ENCODE assay signal across 21 cellular contexts in genomic region chr13:26646603-26647002, GRCh38.
"Had no signal": no experiment of that assay in that cellular context is flagged by ENCODE, and none has a peak within 500 bp of the region (broad histone marks: within the 10 kb centered on the region; RNA-seq: fewer than 3 reads in every experiment).

No MANE protein-coding gene starts in this region.

- H3K27me3 Mint-ChIP-seq: progenitor cell of endocrine pancreas had no signal

- ATAC-seq: activated CD4-positive, CD25-positive, alpha-beta regulatory T cell treated with anti-CD3 and anti-CD28 coated beads, Interleukin-2, amount 50 U/mL, for 24 hours; activated T-cell treated with anti-CD3 and anti-CD28 coated beads, Interleukin-2, amount 50 U/mL, for 72 hours; foreskin keratinocyte; left colon had no signal

- H3K4me3 ChIP-seq: right atrium auricular region, spleen, thoracic aorta, upper lobe of left lung had no signal

- H3K36me3 Mint-ChIP-seq: activated naive CD4-positive, alpha-beta T cell treated with anti-CD3 and anti-CD28 coated beads, Interleukin-2, amount 10 ng/mL, durations not matched to agents 7 days and 5 days had no signal

- H3K27ac ChIP-seq: foreskin keratinocyte, right atrium auricular region, spleen, thoracic aorta, upper lobe of left lung had no signal

- H3K27me3 ChIP-seq: foreskin keratinocyte, right atrium auricular region, upper lobe of left lung had no signal

- H3K9me3 Mint-ChIP-seq: activated CD4-positive, alpha-beta T cell treated with anti-CD3 and anti-CD28 coated beads, Interleukin-2, amount 10 ng/mL, durations not matched to agents 24 days and 14 days had no signal

- H3K4me1 Mint-ChIP-seq: activated CD4-positive, alpha-beta memory T cell treated with anti-CD3 and anti-CD28 coated beads, Interleukin-2, amount 10 ng/mL, durations not matched to agents 7 days and 5 days; activated CD4-positive, alpha-beta T cell treated with anti-CD3 and anti-CD28 coated beads, Interleukin-2, amount 10 ng/mL, durations not matched to agents 24 days and 14 days; activated naive CD4-positive, alpha-beta T cell treated with anti-CD3 and anti-CD28 coated beads, Interleukin-2, amount 10 ng/mL, durations not matched to agents 7 days and 5 days; naive B cell had no signal

- H3K9me3 ChIP-seq: thoracic aorta, upper lobe of left lung had no signal

- H3K4me1 ChIP-seq: right atrium auricular region, spleen, upper lobe of left lung had no signal

- DNase-seq: activated CD4-positive, alpha-beta memory T cell treated with anti-CD3 and anti-CD28 coated beads, Interleukin-2, amount 10 ng/mL, durations not matched to agents 7 days and 5 days; activated CD4-positive, alpha-beta T cell treated with anti-CD3 and anti-CD28 coated beads, Interleukin-2, amount 10 ng/mL, durations not matched to agents 24 days and 14 days; activated effector memory CD4-positive, alpha-beta T cell treated with Interleukin-2 at 50 U/mL for 16 hours; activated naive CD4-positive, alpha-beta T cell treated with anti-CD3 and anti-CD28 coated beads, Interleukin-2, amount 10 ng/mL, durations not matched to agents 7 days and 5 days; activated T-cell treated with anti-CD3 and anti-CD28 coated beads, Interleukin-2, amount 50 U/mL, for 72 hours; amygdala; effector CD4-positive, alpha-beta T cell; erythroblast; foreskin keratinocyte; left colon; mesenchymal stem cell; naive B cell; spleen; stimulated activated CD4-positive, alpha-beta T cell treated with anti-CD3 and anti-CD28 coated beads, Interleukin-4, amount 100 ng/mL, for 1 hour; stimulated activated naive CD4-positive, alpha-beta T cell treated with Interleukin-2 at 50 U/mL for 16 hours; upper lobe of left lung had no signal

- H3K4me3 Mint-ChIP-seq: activated CD4-positive, alpha-beta memory T cell treated with anti-CD3 and anti-CD28 coated beads, Interleukin-2, amount 10 ng/mL, durations not matched to agents 7 days and 5 days; activated CD4-positive, alpha-beta T cell treated with anti-CD3 and anti-CD28 coated beads, Interleukin-2, amount 10 ng/mL, durations not matched to agents 24 days and 14 days; activated naive CD4-positive, alpha-beta T cell treated with anti-CD3 and anti-CD28 coated beads, Interleukin-2, amount 10 ng/mL, durations not matched to agents 7 days and 5 days; activated T-cell treated with anti-CD3 and anti-CD28 coated beads, Interleukin-2, amount 50 U/mL, for 72 hours; naive B cell; neural crest cell had no signal

- H3K27ac Mint-ChIP-seq: activated CD4-positive, alpha-beta memory T cell treated with anti-CD3 and anti-CD28 coated beads, Interleukin-2, amount 10 ng/mL, durations not matched to agents 7 days and 5 days; activated CD4-positive, alpha-beta T cell treated with anti-CD3 and anti-CD28 coated beads, Interleukin-2, amount 10 ng/mL, durations not matched to agents 24 days and 14 days; activated naive CD4-positive, alpha-beta T cell treated with anti-CD3 and anti-CD28 coated beads, Interleukin-2, amount 10 ng/mL, durations not matched to agents 7 days and 5 days; activated T-cell treated with anti-CD3 and anti-CD28 coated beads, Interleukin-2, amount 50 U/mL, for 72 hours; naive B cell had no signal

- H3K36me3 ChIP-seq: right atrium auricular region, spleen, thoracic aorta, upper lobe of left lung had no signal
